2 cellular contexts compared by ENCODE assay signal in genomic region chr19:39084732-39085080, GRCh38.
TF ChIP-seq lines count a peak whose summit lies in the region.

No MANE protein-coding gene starts in this region.

TF ChIP-seq in H1, 55 proteins besides CTCF, POLR2A, EP300 and RAD21:
- TF ChIP-seq ASH2L (IDR thresholded peaks at IDR 0.05; ENCODE audit: low read length) (no peak), SIN3A (conservative IDR thresholded peaks at IDR 0.05 in 1 of 2, IDR thresholded peaks at IDR 0.05 in 1 of 2; ENCODE audit: low read depth in 1 of 2, low read length in 2 of 2) (0 out of 4 replicates have a peak, but pooled peaks of 1 of the 2 experiments have one; percentile 3)

TF ChIP-seq in neural cell, 6 proteins besides CTCF, POLR2A, EP300 and RAD21:
- no peak for TF ChIP-seq SMC3 (conservative IDR thresholded peaks at IDR 0.05; ENCODE audit: poor library complexity)
- TF ChIP-seq MXI1 (conservative IDR thresholded peaks at IDR 0.05; ENCODE audit: poor library complexity, severe bottlenecking), result no peak
- no peak for TF ChIP-seq REST (IDR thresholded peaks at IDR 0.05; ENCODE audit: borderline replicate concordance)
